11 cellular contexts compared by ENCODE assay signal in genomic region chr4:113686950-113687718, GRCh38.
DNase-seq lines count a peak whose midpoint lies in the region; ATAC-seq, FAIRE-seq and TF ChIP-seq lines count a peak whose summit lies in the region.
"Had no signal": no experiment of that assay in that cellular context is flagged by ENCODE, and none has a peak within 500 bp of the region (broad histone marks: within the 10 kb centered on the region; RNA-seq: fewer than 3 reads in every experiment).

No MANE protein-coding gene starts in this region.

- TF ChIP-seq POLR2A in GM12891 (IDR thresholded peaks at IDR 0.05; ENCODE audit: low read depth, low read length) = no peak

- peak overlapping the region; percentile 68 for H3K27ac Mint-ChIP-seq in activated naive CD8-positive, alpha-beta T cell treated with anti-CD3 and anti-CD28 coated beads, Interleukin-2, amount 10 ng/mL, durations not matched to agents 7 days and 5 days
- peak overlapping the region; percentile 30 for H3K27ac Mint-ChIP-seq in nephron progenitor cell

- POLR2A ChIA-PET in activated naive CD8-positive, alpha-beta T cell treated with anti-CD3 and anti-CD28 coated beads, Interleukin-2, amount 10 ng/mL, durations not matched to agents 7 days and 5 days (lab: Charles Lee) = no interaction called here

- DNase-seq in GM12891 (ENCODE audit: insufficient read length, low spot score) (no peak), nephron progenitor cell (no peak), WERI-Rb-1 (no peak), frontal cortex (ENCODE audit: low spot score in 2 of 2) (no peak), cerebellar nuclear complex (lab: John Stamatoyannopoulos, UW) (no peak)
- DNase-seq in activated naive CD8-positive, alpha-beta T cell treated with anti-CD3 and anti-CD28 coated beads, Interleukin-2, amount 10 ng/mL, durations not matched to agents 7 days and 5 days = no peak
- DNase-seq: effector CD4-positive, alpha-beta T cell; NCI-H2227 treated with DMSO at 0.1 percent for 48 hours; tibial artery had no signal

- peaks cover 39% of the 10 kb centered on the region for H3K36me3 Mint-ChIP-seq in activated naive CD8-positive, alpha-beta T cell treated with anti-CD3 and anti-CD28 coated beads, Interleukin-2, amount 10 ng/mL, durations not matched to agents 7 days and 5 days
- peaks cover 5% of the 10 kb centered on the region for H3K36me3 Mint-ChIP-seq in nephron progenitor cell (ENCODE audit: low read depth)

- no peaks in the 10 kb centered on the region for H3K36me3 ChIP-seq in WERI-Rb-1
- H3K36me3 ChIP-seq: tibial artery had no signal

- H3K27me3 Mint-ChIP-seq in activated naive CD8-positive, alpha-beta T cell treated with anti-CD3 and anti-CD28 coated beads, Interleukin-2, amount 10 ng/mL, durations not matched to agents 7 days and 5 days = no peaks in the 10 kb centered on the region
- no peaks in the 10 kb centered on the region for H3K27me3 Mint-ChIP-seq in nephron progenitor cell (ENCODE audit: low read depth, poor library complexity)

- no peak overlapping the region for H3K4me3 ChIP-seq in WERI-Rb-1 (ENCODE audit: low read depth, low read length)
- H3K4me3 ChIP-seq: tibial artery had no signal

- no peaks in the 10 kb centered on the region for H3K27me3 ChIP-seq in WERI-Rb-1 (ENCODE audit: insufficient read depth, low read depth, severe bottlenecking)
- H3K27me3 ChIP-seq: tibial artery had no signal

- ATAC-seq in HG02759 (IDR thresholded peaks at IDR 0.05; ENCODE audit: unreplicated experiment) = peak; percentile 37
- no peak for ATAC-seq in activated naive CD8-positive, alpha-beta T cell treated with anti-CD3 and anti-CD28 coated beads, Interleukin-2, amount 10 ng/mL, durations not matched to agents 7 days and 5 days (ENCODE audit: low read depth)

- peak overlapping the region; percentile 63 for H3K4me3 Mint-ChIP-seq in activated naive CD8-positive, alpha-beta T cell treated with anti-CD3 and anti-CD28 coated beads, Interleukin-2, amount 10 ng/mL, durations not matched to agents 7 days and 5 days
- H3K4me3 Mint-ChIP-seq in nephron progenitor cell = no peak overlapping the region

- H3K9me3 ChIP-seq in WERI-Rb-1 (ENCODE audit: severe bottlenecking) = no peaks in the 10 kb centered on the region
- H3K9me3 ChIP-seq: tibial artery had no signal

- peaks cover 3% of the 10 kb centered on the region for H3K9me3 Mint-ChIP-seq in activated naive CD8-positive, alpha-beta T cell treated with anti-CD3 and anti-CD28 coated beads, Interleukin-2, amount 10 ng/mL, durations not matched to agents 7 days and 5 days
- peaks cover 4% of the 10 kb centered on the region for H3K9me3 Mint-ChIP-seq in nephron progenitor cell

- H3K4me1 Mint-ChIP-seq in activated naive CD8-positive, alpha-beta T cell treated with anti-CD3 and anti-CD28 coated beads, Interleukin-2, amount 10 ng/mL, durations not matched to agents 7 days and 5 days = peaks cover 55% of the 10 kb centered on the region
- no peaks in the 10 kb centered on the region for H3K4me1 Mint-ChIP-seq in nephron progenitor cell

- TF ChIP-seq CTCF in nephron progenitor cell (IDR thresholded peaks at IDR 0.05) (no peak), WERI-Rb-1 (IDR thresholded peaks at IDR 0.05; ENCODE audit: low read depth, low read length) (no peak)

- FAIRE-seq in GM12891 (lab: Jason Lieb, UNC) = peak; percentile 76
- no peak for FAIRE-seq in frontal cortex (lab: Jason Lieb, UNC)
- FAIRE-seq: G401.6 had no signal

- no peak overlapping the region for H3K27ac ChIP-seq in WERI-Rb-1

TF ChIP-seq in GM12891, 5 proteins besides CTCF, POLR2A, EP300 and RAD21:
- TF ChIP-seq POLR2AphosphoS5 (IDR thresholded peaks at IDR 0.05; ENCODE audit: low read depth, low read length) (no peak), PAX5 (IDR thresholded peaks at IDR 0.05; ENCODE audit: insufficient read depth, low read length, severe bottlenecking) (no peak), TAF1 (IDR thresholded peaks at IDR 0.05; ENCODE audit: low read depth, low read length) (no peak), SPI1 (IDR thresholded peaks at IDR 0.05; ENCODE audit: low read depth, low read length) (no peak), POU2F2 (IDR thresholded peaks at IDR 0.05; ENCODE audit: low read depth, low read length) (no peak)
